Comparison of ENCODE assay signal across 11 cellular contexts in genomic region chr14:103723176-103724081, GRCh38. TPM values are rescaled to one million over a fixed set of nuclear protein-coding genes. Genes with fewer than 3 reads are reported as not detected.
A peak's percentile ranks its signal among the peaks of the same experiment; 100 is the strongest.
DNase-seq lines count a peak whose midpoint lies in the region; ATAC-seq and TF ChIP-seq lines count a peak whose summit lies in the region.
"Had no signal": no experiment of that assay in that cellular context is flagged by ENCODE, and none has a peak within 500 bp of the region (broad histone marks: within the 10 kb centered on the region; RNA-seq: fewer than 3 reads in every experiment).

No MANE protein-coding gene starts in this region.

- TF ChIP-seq CTCF in astrocyte of the spinal cord (IDR thresholded peaks at IDR 0.05; ENCODE audit: low read depth, low read length) = no peak
- TF ChIP-seq CTCF in heart right ventricle (IDR thresholded peaks at IDR 0.05) = no peak
- TF ChIP-seq CTCF in osteoblast (IDR thresholded peaks at IDR 0.05; ENCODE audit: extremely low read depth, low read depth, low read length) = no peak
- TF ChIP-seq CTCF in type B pancreatic cell (conservative IDR thresholded peaks at IDR 0.05) = no peak

- H3K27ac ChIP-seq in heart right ventricle = peak overlapping the region; percentile 19 to 79 (median 59)
- peak overlapping the region; percentile 28 for H3K27ac ChIP-seq in osteoblast (ENCODE audit: low read depth, low read length)

- no peaks in the 10 kb centered on the region for H3K27me3 Mint-ChIP-seq in type B pancreatic cell

- H3K4me1 ChIP-seq in heart right ventricle = peaks cover 21 to 59% (median 48%) of the 10 kb centered on the region in 9 donors
- peaks cover 15% of the 10 kb centered on the region for H3K4me1 ChIP-seq in osteoblast (ENCODE audit: insufficient read depth, low read length)

- WGBS in heart right ventricle, 2 donors = 68 to 74% methylated on average over 24 of the region's 24 CpGs

- no peak overlapping the region for H3K4me3 Mint-ChIP-seq in type B pancreatic cell

- H3K36me3 Mint-ChIP-seq in type B pancreatic cell = peaks cover under 1% of the 10 kb centered on the region

- H3K4me1 Mint-ChIP-seq in type B pancreatic cell (ENCODE audit: unreplicated experiment) = peaks cover 20% of the 10 kb centered on the region

- H3K36me3 ChIP-seq in heart right ventricle (peaks cover 0 to 24% (median under 1%) of the 10 kb centered on the region in 9 donors), osteoblast (ENCODE audit: insufficient read depth, low read length) (peaks cover 3% of the 10 kb centered on the region)

- peaks cover 89% of the 10 kb centered on the region for H3K79me2 ChIP-seq in osteoblast (ENCODE audit: insufficient read depth, low read length)

- no peaks in the 10 kb centered on the region for H3K9me3 ChIP-seq in heart right ventricle
- no peaks in the 10 kb centered on the region for H3K9me3 ChIP-seq in osteoblast (ENCODE audit: low read depth, low read length)

- H3K9me3 Mint-ChIP-seq in type B pancreatic cell = no peaks in the 10 kb centered on the region

- peak overlapping the region; percentile 62 for H3K27ac Mint-ChIP-seq in type B pancreatic cell

- H3K4me3 ChIP-seq in astrocyte of the spinal cord (ENCODE audit: low read depth, low read length) (no peak overlapping the region), heart right ventricle (no peak overlapping the region), osteoblast (ENCODE audit: insufficient read depth, low read length) (no peak overlapping the region)

- ATAC-seq in heart right ventricle = peak; percentile 8 to 60 (median 30)

- DNase-seq in astrocyte of the spinal cord (ENCODE audit: low read depth, low spot score) (peak; percentile 27), heart right ventricle (no peak), osteoblast (ENCODE audit: insufficient read length, low spot score, missing footprints) (no peak), type B pancreatic cell (ENCODE audit: extremely low spot score, unreplicated experiment) (no peak), NCI-H524 (lab: John Stamatoyannopoulos, UW) (no peak), NCI-H128 (lab: John Stamatoyannopoulos, UW; ENCODE audit: unreplicated experiment) (no peak), posterior vena cava (ENCODE audit: low spot score) (no peak), NCI-H187 (lab: John Stamatoyannopoulos, UW) (no peak)
- DNase-seq: amniotic stem cell, NCI-H2107, T-helper 2 cell had no signal

- no peak overlapping the region for H2AFZ ChIP-seq in osteoblast (ENCODE audit: low read length)

- H3K4me2 ChIP-seq in osteoblast (ENCODE audit: insufficient read depth, low read length) = no peak overlapping the region

- H3K27me3 ChIP-seq in heart right ventricle = no peaks in the 10 kb centered on the region
- H3K27me3 ChIP-seq in osteoblast (ENCODE audit: insufficient read depth, low read length) = no peaks in the 10 kb centered on the region

- in situ Hi-C loops in astrocyte of the spinal cord (cut with HindIII; ENCODE audit: low sequenced_read_pairs) = no loop called here

- intact Hi-C loops in heart right ventricle (cut with DNase I) (loop anchor here in 1 of 10 donors (5.0 kb wide), 1 partner anchor 46 kb away; no protein-coding TSS in a partner anchor), posterior vena cava (cut with DNase I) (no loop called here)

- peaks cover 44% of the 10 kb centered on the region for H4K20me1 ChIP-seq in osteoblast (ENCODE audit: insufficient read depth, low read length)

RNA-seq across cellular contexts. Expression of gene ZFYVE21, which starts 7.8 kb away (rescaled TPM):
- total RNA-seq in heart right ventricle = 10 to 100 TPM; 43.5 to 64.9 (median 54.5) TPM
- polyA plus RNA-seq in heart right ventricle = 10 to 100 TPM; 44.5 to 88.8 TPM
- total RNA-seq in osteoblast = 36.9 and 39.8 TPM in 2 replicates
- 41.7 and 59.1 TPM in 2 replicates for total RNA-seq in type B pancreatic cell (ENCODE audit: low replicate concordance)
- total RNA-seq in posterior vena cava = 10 to 100 TPM; 57.2 to 59.5 TPM

RNA-seq across cellular contexts. Expression of gene XRCC3, which starts 8.2 kb away (rescaled TPM):
- total RNA-seq in heart right ventricle (1 to 10 TPM; 1.0 to 4.4 (median 3.0) TPM), osteoblast (4.3 and 5.0 TPM in 2 replicates), type B pancreatic cell (ENCODE audit: low replicate concordance) (17.3 and 35.2 TPM in 2 replicates), posterior vena cava (1 to 10 TPM; 4.0 to 4.9 TPM)
- 1 to 10 TPM; 2.0 to 4.2 TPM for polyA plus RNA-seq in heart right ventricle
